ENCODE assay signal across 25 cellular contexts in the genomic region with DNA sequence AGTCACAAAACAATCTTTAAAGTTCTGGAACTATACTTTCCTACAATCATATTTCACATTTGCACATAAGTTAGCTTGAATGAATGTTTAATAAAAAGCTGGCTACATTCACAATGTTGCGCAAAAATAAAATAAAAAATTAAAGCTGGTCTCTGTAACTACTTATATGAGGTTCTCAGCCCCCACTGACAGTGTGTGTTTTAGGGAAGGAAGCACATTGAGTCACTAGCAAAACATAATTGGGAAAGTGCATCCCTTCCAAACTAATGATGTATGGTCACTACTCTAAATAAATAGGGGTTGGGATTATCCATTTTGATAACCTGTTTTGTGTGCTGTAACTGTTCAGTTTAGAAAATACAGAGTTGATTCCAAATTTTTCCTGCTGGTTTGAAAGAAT.
DNase-seq lines count a peak whose midpoint lies in the region; ATAC-seq, FAIRE-seq and TF ChIP-seq lines count a peak whose summit lies in the region.
"Had no signal": no experiment of that assay in that cellular context is flagged by ENCODE, and none has a peak within 500 bp of the region (broad histone marks: within the 10 kb centered on the region; RNA-seq: fewer than 3 reads in every experiment).

No MANE protein-coding gene starts in this region.

- H3K4me3 ChIP-seq in breast epithelium (no peak overlapping the region), bronchial epithelial cell (ENCODE audit: low read depth, low read length) (no peak overlapping the region), fibroblast of the aortic adventitia (ENCODE audit: low read depth, low read length) (no peak overlapping the region)

- H3K36me3 ChIP-seq in breast epithelium (no peaks in the 10 kb centered on the region), bronchial epithelial cell (ENCODE audit: control insufficient read depth, insufficient read depth, low read length) (no peaks in the 10 kb centered on the region)
- H3K36me3 ChIP-seq: BE2C had no signal

- no peak for TF ChIP-seq POLR2A in breast epithelium (IDR thresholded peaks at IDR 0.05)

- H3K9me3 ChIP-seq in breast epithelium: peaks cover 0 to 7% of the 10 kb centered on the region in 2 donors
- H3K9me3 ChIP-seq: BE2C had no signal

- H3K4me3 Mint-ChIP-seq in MCF 10A (ENCODE audit: unreplicated experiment): no peak overlapping the region
- H3K4me3 Mint-ChIP-seq: CD4-positive, CD25-positive, alpha-beta regulatory T cell; H9 had no signal

- no TSS peak for BruUV-seq in MCF 10A (replicated peaks; lab: Mats Ljungman, UMichigan)

- POLR2A ChIA-PET in MCF 10A (lab: Yijun Ruan, JAX): interaction anchor here (1.5 kb wide), 1 partner anchor 46 kb away, joined by 4 read pairs; no protein-coding TSS in a partner anchor

- FAIRE-seq in bronchial epithelial cell (lab: Jason Lieb, UNC): no peak
- FAIRE-seq: HTR-8/SVneo had no signal

- TF ChIP-seq CTCF in MCF 10A (IDR thresholded peaks at IDR 0.05; ENCODE audit: unreplicated experiment) (no peak), breast epithelium (IDR thresholded peaks at IDR 0.05) (no peak), bronchial epithelial cell (IDR thresholded peaks at IDR 0.05; ENCODE audit: insufficient read depth, low read length, severe bottlenecking) (no peak), fibroblast of the aortic adventitia (IDR thresholded peaks at IDR 0.05; ENCODE audit: insufficient read depth, low read length) (no peak)

- no peak overlapping the region for H3K27ac Mint-ChIP-seq in MCF 10A (ENCODE audit: low read depth, unreplicated experiment)
- H3K27ac Mint-ChIP-seq: CD4-positive, CD25-positive, alpha-beta regulatory T cell; H9 had no signal

- DNase-seq in MCF 10A (ENCODE audit: unreplicated experiment) (peak; percentile 44), breast epithelium (ENCODE audit: low spot score in 2 of 2) (no peak), bronchial epithelial cell (ENCODE audit: low read depth) (peak; percentile 35), fibroblast of the aortic adventitia (ENCODE audit: low read depth) (peak; percentile 35), NCI-H1105 treated with DMSO at 0.1 percent for 48 hours (lab: John Stamatoyannopoulos, UW) (no peak)
- DNase-seq: BE2C; CD4-positive, CD25-positive, alpha-beta regulatory T cell; COR-L47; DMS 273 treated with DMSO at 0.1 percent for 48 hours; DND-41; GDM1; H9; NCI-H1048; NCI-H146; NCI-H2081 treated with DMSO at 0.1 percent for 48 hours; NCI-H510A; NCI-H748 treated with DMSO at 0.1 percent for 48 hours; NK-92 treated with Interleukin-12 subunit alpha and Interleukin-12 subunit beta, amount 100 ng/mL, for 24 hours; OCI-M1; RPMI8226; SHP77 treated with DMSO at 0.1 percent for 48 hours had no signal

- no peaks in the 10 kb centered on the region for H3K4me1 ChIP-seq in breast epithelium
- H3K4me1 ChIP-seq: BE2C had no signal

- peaks cover 6% of the 10 kb centered on the region for H3K36me3 Mint-ChIP-seq in MCF 10A (ENCODE audit: insufficient read depth, unreplicated experiment)

- CTCF ChIA-PET in MCF 10A (lab: Yijun Ruan, JAX): interaction anchor here (0.6 kb wide), 2 partner anchors 13 to 183 kb away, joined by 3 read pairs; no protein-coding TSS in a partner anchor

- H3K9me3 Mint-ChIP-seq in MCF 10A (ENCODE audit: unreplicated experiment): no peaks in the 10 kb centered on the region

- H3K27me3 Mint-ChIP-seq in MCF 10A (ENCODE audit: insufficient read depth, unreplicated experiment): no peaks in the 10 kb centered on the region
- H3K27me3 Mint-ChIP-seq: CD4-positive, CD25-positive, alpha-beta regulatory T cell had no signal

- peak overlapping the region in 1 of 2 donors; percentile 30 for H3K27ac ChIP-seq in breast epithelium

- intact Hi-C loops in MCF 10A (cut with micrococcal nuclease) (no loop called here), breast epithelium (cut with DNase I; ENCODE audit: low total_unique reads) (no loop called here)

- peaks cover 12% of the 10 kb centered on the region for H3K4me1 Mint-ChIP-seq in MCF 10A (ENCODE audit: insufficient read depth, unreplicated experiment)
- H3K4me1 Mint-ChIP-seq: CD4-positive, CD25-positive, alpha-beta regulatory T cell had no signal

- H3K27me3 ChIP-seq in breast epithelium: no peaks in the 10 kb centered on the region
- no peaks in the 10 kb centered on the region for H3K27me3 ChIP-seq in bronchial epithelial cell (ENCODE audit: control insufficient read depth, insufficient read depth, low read length)
- H3K27me3 ChIP-seq: BE2C had no signal

- ATAC-seq in GM21529 (IDR thresholded peaks at IDR 0.05; ENCODE audit: unreplicated experiment) (no peak), GM21367 (IDR thresholded peaks at IDR 0.05; ENCODE audit: unreplicated experiment) (no peak)
- ATAC-seq: SK-N-SH treated with all-trans-retinoic acid at 6 μM for 48 hours had no signal

Comparison
In these comparisons a context has a peak if more than half of its experiments do, and no peak if none do; other contexts are left out.
1. DNase-seq: peak in MCF 10A (single experiment), bronchial epithelial cell (single experiment) and fibroblast of the aortic adventitia (single experiment); none in breast epithelium (0 of 2) and NCI-H1105 treated with DMSO at 0.1 percent for 48 hours (single experiment).